17 cellular contexts compared by ENCODE assay signal in genomic region chr16:83307206-83307990, GRCh38.
"Had no signal": no experiment of that assay in that cellular context is flagged by ENCODE, and none has a peak within 500 bp of the region (broad histone marks: within the 10 kb centered on the region; RNA-seq: fewer than 3 reads in every experiment).

No MANE protein-coding gene starts in this region.

- H3K4me3 Mint-ChIP-seq: naive thymus-derived CD8-positive, alpha-beta T cell; stimulated activated memory B cell treated with anti-CD40 and anti-IgM and Interleukin-4, amounts not matched to agents 10 μg/mL and 1 μg/mL and 100 μg/mL, for 72 hours; stimulated activated naive CD8-positive, alpha-beta T cell treated with anti-CD3 and anti-CD28 coated beads, Interleukin-15, Interleukin-2, amounts not matched to agents 100 ng/mL and 50 ng/mL, for 24 hours had no signal

- H3K4me3 ChIP-seq: heart left ventricle, mucosa of descending colon, spleen, vagina had no signal

- H3K27ac Mint-ChIP-seq: naive thymus-derived CD8-positive, alpha-beta T cell; stimulated activated memory B cell treated with anti-CD40 and anti-IgM and Interleukin-4, amounts not matched to agents 10 μg/mL and 1 μg/mL and 100 μg/mL, for 72 hours; stimulated activated naive CD8-positive, alpha-beta T cell treated with anti-CD3 and anti-CD28 coated beads, Interleukin-15, Interleukin-2, amounts not matched to agents 100 ng/mL and 50 ng/mL, for 24 hours had no signal

- DNase-seq: heart left ventricle; hippocampal formation; left colon; mammary epithelial cell; mucosa of descending colon; naive thymus-derived CD8-positive, alpha-beta T cell; spleen; stimulated activated CD4-positive, alpha-beta T cell treated with anti-CD3 and anti-CD28 coated beads, Interleukin-15, amount 100 ng/mL, for 24 hours; stimulated activated CD4-positive, alpha-beta T cell treated with anti-CD3 and anti-CD28 coated beads, Interleukin-1b, Interleukin-23, amount 100 ng/mL, for 48 hours; stimulated activated CD4-positive, alpha-beta T cell treated with anti-CD3 and anti-CD28 coated beads, Interleukin-4, amount 100 ng/mL, for 24 hours; trophoblast cell had no signal

- H3K36me3 ChIP-seq: heart left ventricle, neutrophil, spleen, vagina had no signal

- H3K27ac ChIP-seq: heart left ventricle, neutrophil, spleen, vagina had no signal

- H3K4me1 Mint-ChIP-seq: naive thymus-derived CD8-positive, alpha-beta T cell; stimulated activated memory B cell treated with anti-CD40 and anti-IgM and Interleukin-4, amounts not matched to agents 10 μg/mL and 1 μg/mL and 100 μg/mL, for 72 hours had no signal

- H3K36me3 Mint-ChIP-seq: naive thymus-derived CD8-positive, alpha-beta T cell; stimulated activated memory B cell treated with anti-CD40 and anti-IgM and Interleukin-4, amounts not matched to agents 10 μg/mL and 1 μg/mL and 100 μg/mL, for 72 hours had no signal

- ATAC-seq: esophagus mucosa; heart left ventricle; left colon; mucosa of descending colon; naive thymus-derived CD8-positive, alpha-beta T cell; sciatic nerve; stimulated activated memory B cell treated with anti-CD40 and anti-IgM and Interleukin-4, amounts not matched to agents 10 μg/mL and 1 μg/mL and 100 μg/mL, for 72 hours had no signal

- H3K27me3 ChIP-seq: heart left ventricle, neutrophil, vagina had no signal

- H3K4me1 ChIP-seq: spleen, vagina had no signal

- H3K9me3 ChIP-seq: heart left ventricle, mucosa of descending colon, neutrophil, spleen, vagina had no signal

- H3K9me3 Mint-ChIP-seq: naive thymus-derived CD8-positive, alpha-beta T cell; stimulated activated memory B cell treated with anti-CD40 and anti-IgM and Interleukin-4, amounts not matched to agents 10 μg/mL and 1 μg/mL and 100 μg/mL, for 72 hours; stimulated activated naive CD8-positive, alpha-beta T cell treated with anti-CD3 and anti-CD28 coated beads, Interleukin-15, Interleukin-2, amounts not matched to agents 100 ng/mL and 50 ng/mL, for 24 hours had no signal
